In the genomic region with DNA sequence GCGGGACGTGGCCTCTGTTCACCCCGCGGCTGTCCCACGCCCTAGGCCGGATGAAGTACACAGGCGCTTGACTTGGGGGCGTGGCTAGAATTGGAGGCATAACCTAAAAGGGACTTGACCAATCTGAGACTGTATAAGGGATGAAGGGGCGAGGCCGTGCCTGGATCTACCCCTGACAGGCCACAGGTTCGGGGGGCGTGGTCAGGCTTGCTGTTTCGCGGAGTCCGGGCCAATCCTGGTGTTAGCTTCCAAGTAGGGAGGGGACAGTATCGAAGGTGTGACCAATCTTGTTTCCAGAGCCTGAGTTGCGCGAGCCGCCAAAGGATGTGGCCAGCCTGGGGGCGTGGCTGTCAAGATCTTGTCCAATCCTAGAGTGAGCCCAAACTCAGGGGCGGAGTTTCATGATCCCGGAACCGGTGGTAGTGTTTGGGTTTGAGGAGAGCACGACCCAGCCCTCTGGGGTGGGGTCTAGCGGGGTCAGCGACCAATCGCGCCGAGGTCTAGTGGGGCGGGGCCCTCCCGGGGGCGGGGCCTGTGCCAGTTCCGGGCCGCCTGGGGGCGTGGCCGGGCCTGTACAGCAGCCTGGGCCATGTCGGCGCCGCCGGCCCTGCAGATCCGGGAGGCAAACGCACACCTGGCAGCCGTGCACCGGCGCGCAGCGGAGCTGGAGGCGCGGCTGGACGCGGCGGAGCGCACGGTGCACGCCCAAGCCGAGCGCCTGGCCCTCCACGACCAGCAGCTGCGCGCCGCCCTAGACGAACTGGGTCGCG, we compare ENCODE assay signal across 8 cellular contexts. TPM values are rescaled to one million over a fixed set of nuclear protein-coding genes. Genes with fewer than 3 reads are reported as not detected.
DNase-seq lines count a peak whose midpoint lies in the region; ATAC-seq and TF ChIP-seq lines count a peak whose summit lies in the region.

A gene with protein sequence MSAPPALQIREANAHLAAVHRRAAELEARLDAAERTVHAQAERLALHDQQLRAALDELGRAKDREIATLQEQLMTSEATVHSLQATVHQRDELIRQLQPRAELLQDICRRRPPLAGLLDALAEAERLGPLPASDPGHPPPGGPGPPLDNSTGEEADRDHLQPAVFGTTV (plus strand): TSS at position 571 of the 770 bp plus-strand sequence. CDS start 19 bp downstream, at position 590.

- in situ Hi-C loops in astrocyte of the spinal cord (cut with HindIII; ENCODE audit: low sequenced_read_pairs) = no loop called here

- no peak for TF ChIP-seq CTCF in astrocyte of the spinal cord (IDR thresholded peaks at IDR 0.05; ENCODE audit: low read depth, low read length)

- ATAC-seq in GM18511 (IDR thresholded peaks at IDR 0.05; ENCODE audit: unreplicated experiment) (peak; percentile 82), HG03025 (IDR thresholded peaks at IDR 0.05; ENCODE audit: low FRiP score, unreplicated experiment) (peak; percentile 70)

- DNase-seq in NCI-H2029 treated with DMSO at 0.1 percent for 48 hours (lab: John Stamatoyannopoulos, UW) (peak; percentile 99), T1000 (lab: John Stamatoyannopoulos, UW) (peak; percentile 99), astrocyte of the spinal cord (ENCODE audit: low read depth, low spot score) (peak; percentile 100), hippocampal formation (lab: John Stamatoyannopoulos, UW) (peak; percentile 100), renal cortical epithelial cell (ENCODE audit: low read depth) (peak; percentile 100), cortex of kidney (lab: John Stamatoyannopoulos, UW) (no peak)

- H3K4me3 ChIP-seq in astrocyte of the spinal cord (ENCODE audit: low read depth, low read length) = peak within 1 kb of the TSS; percentile 98

RNA-seq across cellular contexts. Expression of the gene that starts here (rescaled TPM):
- 5.9 and 6.6 TPM in 2 replicates for total RNA-seq in renal cortical epithelial cell
